Comparison of ENCODE assay signal across 8 cellular contexts in the genomic region with DNA sequence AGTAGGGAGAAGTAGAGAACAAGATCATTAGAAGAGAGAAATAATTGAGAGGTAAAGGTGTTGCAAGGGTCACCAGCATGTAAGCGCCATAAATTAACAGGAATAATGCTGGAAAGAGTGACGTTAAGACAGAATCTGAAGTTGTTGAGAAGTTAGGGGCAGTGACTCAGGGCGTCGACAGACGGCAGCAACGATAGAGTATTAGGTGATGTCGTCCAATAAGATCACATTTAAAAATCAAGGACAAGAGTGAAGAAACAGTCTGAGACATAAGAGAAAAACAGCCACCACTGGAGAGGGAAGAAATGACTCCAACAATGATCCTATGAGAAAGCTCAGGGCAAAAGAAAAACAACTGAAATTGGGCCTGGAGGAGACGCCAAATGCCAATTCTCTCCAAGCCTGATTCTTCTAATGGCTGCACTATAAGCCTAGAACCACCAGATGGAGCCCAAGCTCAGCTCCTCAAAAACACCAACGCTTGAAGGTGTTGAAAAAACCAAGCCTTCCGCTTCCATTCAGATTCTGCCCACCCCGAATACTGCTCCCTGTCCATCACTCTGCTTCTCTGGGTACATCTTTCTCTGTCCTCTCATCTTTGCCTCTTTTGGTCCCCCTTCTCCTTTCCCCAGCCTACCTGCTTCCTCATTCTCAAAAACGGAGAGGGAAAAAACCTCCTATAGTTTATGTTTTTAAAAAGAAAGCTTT.
DNase-seq lines count a peak whose midpoint lies in the region; ATAC-seq and TF ChIP-seq lines count a peak whose summit lies in the region.

No MANE protein-coding gene starts in this region.

- no peak overlapping the region for H3K4me3 Mint-ChIP-seq in activated T-helper 1 cell treated with anti-CD3 and anti-CD28 coated beads, Interleukin-12 subunit alpha, Interleukin-12 subunit beta, Interleukin-2, Interleukin-4 antibody, amounts not matched to agents 30 ng/mL and 10 ng/mL and 1 ng/mL, durations not matched to agents 14 hours and 24 hours and 36 hours
- H3K4me3 Mint-ChIP-seq in neural crest cell = peak overlapping the region; percentile 17

- peak overlapping the region in 1 of 2 donors; percentile 3 for H3K27ac ChIP-seq in tibial artery

- intact Hi-C loops in activated T-helper 1 cell treated with anti-CD3 and anti-CD28 coated beads, Interleukin-12 subunit alpha, Interleukin-12 subunit beta, Interleukin-2, Interleukin-4 antibody, amounts not matched to agents 30 ng/mL and 10 ng/mL and 1 ng/mL, durations not matched to agents 14 hours and 24 hours and 36 hours (cut with micrococcal nuclease) = loop anchor here (1.0 to 5.0 kb wide), 5 partner anchors 70 to 306 kb away; partner anchors contain the start of gene LUZP1
- intact Hi-C loops in tibial artery (cut with DNase I; ENCODE audit: low total_unique reads) = loop anchor here (1.0 kb wide), 1 partner anchor 86 kb away; no protein-coding TSS in a partner anchor

- H3K36me3 ChIP-seq in tibial artery = peaks cover 0 to 6% (median 6%) of the 10 kb centered on the region in 3 donors

- H3K4me3 ChIP-seq in fibroblast of pulmonary artery (replicated peaks; ENCODE audit: low read depth, low read length) (no peak overlapping the region), tibial artery (no peak overlapping the region)

- no peaks in the 10 kb centered on the region for H3K27me3 Mint-ChIP-seq in activated T-helper 1 cell treated with anti-CD3 and anti-CD28 coated beads, Interleukin-12 subunit alpha, Interleukin-12 subunit beta, Interleukin-2, Interleukin-4 antibody, amounts not matched to agents 30 ng/mL and 10 ng/mL and 1 ng/mL, durations not matched to agents 14 hours and 24 hours and 36 hours (ENCODE audit: insufficient read depth)
- no peaks in the 10 kb centered on the region for H3K27me3 Mint-ChIP-seq in neural crest cell (ENCODE audit: low read depth)

- peaks cover 48% of the 10 kb centered on the region for H3K4me1 Mint-ChIP-seq in activated T-helper 1 cell treated with anti-CD3 and anti-CD28 coated beads, Interleukin-12 subunit alpha, Interleukin-12 subunit beta, Interleukin-2, Interleukin-4 antibody, amounts not matched to agents 30 ng/mL and 10 ng/mL and 1 ng/mL, durations not matched to agents 14 hours and 24 hours and 36 hours (ENCODE audit: low read depth)
- peaks cover 34% of the 10 kb centered on the region for H3K4me1 Mint-ChIP-seq in neural crest cell

- DNase-seq in DMS 273 treated with DMSO at 0.1 percent for 48 hours (lab: John Stamatoyannopoulos, UW) (peak; percentile 46), Kasumi-1 (lab: John Stamatoyannopoulos, UW) (peak; percentile 78 to 87), RKO (ENCODE audit: low spot score) (peak; percentile 83), fibroblast of pulmonary artery (ENCODE audit: low read depth) (peak; percentile 87), neural crest cell (ENCODE audit: low read depth, low spot score) (peak; percentile 54), tibial artery (peak; percentile 49 to 72)
- peak; percentile 49 for DNase-seq in activated T-helper 1 cell treated with anti-CD3 and anti-CD28 coated beads, Interleukin-12 subunit alpha, Interleukin-12 subunit beta, Interleukin-2, Interleukin-4 antibody, amounts not matched to agents 30 ng/mL and 10 ng/mL and 1 ng/mL, durations not matched to agents 14 hours and 24 hours and 36 hours (ENCODE audit: low spot score)

- H3K4me1 ChIP-seq in tibial artery = peaks cover 0 to 55% (median 34%) of the 10 kb centered on the region in 4 donors

- ATAC-seq in HG03571 (IDR thresholded peaks at IDR 0.05; ENCODE audit: unreplicated experiment) = no peak

- H3K9me3 Mint-ChIP-seq in activated T-helper 1 cell treated with anti-CD3 and anti-CD28 coated beads, Interleukin-12 subunit alpha, Interleukin-12 subunit beta, Interleukin-2, Interleukin-4 antibody, amounts not matched to agents 30 ng/mL and 10 ng/mL and 1 ng/mL, durations not matched to agents 14 hours and 24 hours and 36 hours = no peaks in the 10 kb centered on the region
- no peaks in the 10 kb centered on the region for H3K9me3 Mint-ChIP-seq in neural crest cell

- peak overlapping the region; percentile 5 for H3K27ac Mint-ChIP-seq in activated T-helper 1 cell treated with anti-CD3 and anti-CD28 coated beads, Interleukin-12 subunit alpha, Interleukin-12 subunit beta, Interleukin-2, Interleukin-4 antibody, amounts not matched to agents 30 ng/mL and 10 ng/mL and 1 ng/mL, durations not matched to agents 14 hours and 24 hours and 36 hours
- H3K27ac Mint-ChIP-seq in neural crest cell (ENCODE audit: unreplicated experiment) = no peak overlapping the region

- H3K27me3 ChIP-seq in tibial artery = no peaks in the 10 kb centered on the region

- no peaks in the 10 kb centered on the region for H3K9me3 ChIP-seq in tibial artery

- TF ChIP-seq CTCF in fibroblast of pulmonary artery (IDR thresholded peaks at IDR 0.05; ENCODE audit: low read length, missing control alignments) (peak; percentile 96), neural crest cell (conservative IDR thresholded peaks at IDR 0.05) (peak; percentile 91), tibial artery (IDR thresholded peaks at IDR 0.05) (peak; percentile 90 to 95)

- peaks cover 7% of the 10 kb centered on the region for H3K36me3 Mint-ChIP-seq in activated T-helper 1 cell treated with anti-CD3 and anti-CD28 coated beads, Interleukin-12 subunit alpha, Interleukin-12 subunit beta, Interleukin-2, Interleukin-4 antibody, amounts not matched to agents 30 ng/mL and 10 ng/mL and 1 ng/mL, durations not matched to agents 14 hours and 24 hours and 36 hours (ENCODE audit: low read depth)
- peaks cover 4% of the 10 kb centered on the region for H3K36me3 Mint-ChIP-seq in neural crest cell (ENCODE audit: low read depth)
